Comparison of ENCODE assay signal across 3 cellular contexts in genomic region chr2:21683838-21684237, GRCh38.
TF ChIP-seq lines count a peak whose summit lies in the region.

No MANE protein-coding gene starts in this region.

TF ChIP-seq in HepG2, 621 proteins besides CTCF, POLR2A, EP300 and RAD21:
- TF ChIP-seq CEBPB (IDR thresholded peaks at IDR 0.05; ENCODE audit: borderline replicate concordance, low read depth, low read length): peak; percentile 62
- TF ChIP-seq PHF20 (CRISPR knock-in tag; IDR thresholded peaks at IDR 0.05): no peak

TF ChIP-seq in IMR-90, 13 proteins besides CTCF, POLR2A, EP300 and RAD21:
- no peak for TF ChIP-seq NFE2L2 (IDR thresholded peaks at IDR 0.05; ENCODE audit: low read depth, low read length)
- TF ChIP-seq CEBPB (IDR thresholded peaks at IDR 0.05; ENCODE audit: low read depth, low read length): peak; percentile 57; the same call in 1 of the 2 replicates

TF ChIP-seq in K562, 482 proteins besides CTCF, POLR2A, EP300 and RAD21:
- TF ChIP-seq MED1 (CRISPR knock-in tag; IDR thresholded peaks at IDR 0.05; ENCODE audit: borderline replicate concordance): no peak
- peak; percentile 34; the same call in 1 of the 2 replicates for TF ChIP-seq CEBPB (tag; IDR thresholded peaks at IDR 0.05)
- TF ChIP-seq CEBPG (CRISPR knock-in tag; IDR thresholded peaks at IDR 0.05): no peak
- TF ChIP-seq CEBPG (tag; conservative IDR thresholded peaks at IDR 0.05 in 1 of 2, IDR thresholded peaks at IDR 0.05 in 1 of 2): peak in 1 of 2 experiments; percentile 80; a peak in 2 of 4 replicates
